In the genomic region with DNA sequence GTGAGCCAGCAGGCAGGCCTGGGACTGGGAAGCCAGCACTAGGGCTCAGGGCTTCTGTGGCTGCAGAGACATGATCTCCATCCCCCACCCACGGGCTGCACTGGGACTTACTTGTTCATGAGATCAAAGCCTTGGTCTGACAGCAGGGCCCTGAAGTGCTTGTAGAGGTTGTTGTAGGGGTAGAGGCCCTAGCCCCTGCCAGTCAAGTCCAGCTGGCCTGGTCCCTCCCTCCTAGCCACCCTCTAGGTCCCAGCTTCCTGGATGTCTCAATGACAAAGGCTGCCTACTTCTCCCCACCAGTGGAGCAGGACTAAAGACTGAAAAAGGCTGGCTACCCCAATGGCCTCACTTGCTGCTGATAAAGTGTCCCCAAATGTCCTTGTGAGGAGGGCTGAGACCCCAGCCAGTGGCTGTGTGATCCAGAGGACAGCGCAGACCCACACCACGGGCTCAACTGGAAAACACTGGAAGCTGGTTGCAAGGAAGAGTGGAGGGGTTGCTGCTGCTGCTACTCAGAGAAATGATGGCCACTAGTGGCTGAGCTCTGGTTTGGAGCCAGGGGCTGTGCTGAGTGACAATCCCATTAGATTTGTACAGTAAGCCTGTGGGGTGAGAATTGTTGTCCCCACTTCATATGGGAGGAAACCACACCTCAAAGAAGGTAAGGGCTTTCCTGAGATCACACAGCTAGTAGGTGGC, we compare ENCODE assay signal across 1 cellular context.
TF ChIP-seq lines count a peak whose summit lies in the region.

No MANE protein-coding gene starts in this region.

TF ChIP-seq in H1, 55 proteins besides CTCF, POLR2A, EP300 and RAD21:
- TF ChIP-seq KDM5A (IDR thresholded peaks at IDR 0.05; ENCODE audit: low read length) (no peak), JUN (IDR thresholded peaks at IDR 0.05; ENCODE audit: low read depth, low read length) (no peak), YY1 (IDR thresholded peaks at IDR 0.05; ENCODE audit: low read depth, low read length) (no peak), SP1 (IDR thresholded peaks at IDR 0.05; ENCODE audit: low read depth, low read length) (no peak), SRF (IDR thresholded peaks at IDR 0.05; ENCODE audit: low read depth, low read length) (no peak), GTF2F1 (IDR thresholded peaks at IDR 0.05; ENCODE audit: borderline replicate concordance, low read depth, low read length) (no peak), BACH1 (IDR thresholded peaks at IDR 0.05; ENCODE audit: low read length) (no peak)
- TF ChIP-seq, protein P1, sequence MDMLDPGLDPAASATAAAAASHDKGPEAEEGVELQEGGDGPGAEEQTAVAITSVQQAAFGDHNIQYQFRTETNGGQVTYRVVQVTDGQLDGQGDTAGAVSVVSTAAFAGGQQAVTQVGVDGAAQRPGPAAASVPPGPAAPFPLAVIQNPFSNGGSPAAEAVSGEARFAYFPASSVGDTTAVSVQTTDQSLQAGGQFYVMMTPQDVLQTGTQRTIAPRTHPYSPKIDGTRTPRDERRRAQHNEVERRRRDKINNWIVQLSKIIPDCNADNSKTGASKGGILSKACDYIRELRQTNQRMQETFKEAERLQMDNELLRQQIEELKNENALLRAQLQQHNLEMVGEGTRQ (IDR thresholded peaks at IDR 0.05; ENCODE audit: low read length): no peak
